2 cellular contexts compared by ENCODE assay signal in the genomic region with DNA sequence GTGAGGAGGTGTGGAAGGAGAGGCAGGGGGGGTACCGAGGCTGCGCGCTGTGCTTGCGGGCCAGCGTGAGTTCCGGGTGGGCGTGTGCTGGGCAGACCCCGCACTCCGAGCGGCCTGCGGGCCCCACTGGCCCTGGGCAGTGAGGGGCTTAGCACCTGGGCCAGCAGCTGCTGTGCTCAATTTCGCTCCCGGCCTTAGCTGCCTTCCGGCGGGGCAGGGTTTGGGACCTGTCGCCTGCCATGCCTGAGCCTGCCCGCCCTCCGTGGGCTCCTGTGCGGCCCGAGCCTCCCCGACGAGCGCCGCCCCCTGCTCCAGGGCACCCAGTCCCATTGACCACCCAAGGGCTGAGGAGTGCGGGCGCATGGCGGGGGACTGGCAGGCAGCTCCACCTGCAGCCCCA. TPM values are rescaled to one million over a fixed set of nuclear protein-coding genes. Genes with fewer than 3 reads are reported as not detected.
"Had no signal": no experiment of that assay in that cellular context is flagged by ENCODE, and none has a peak within 500 bp of the region (broad histone marks: within the 10 kb centered on the region; RNA-seq: fewer than 3 reads in every experiment).

No MANE protein-coding gene starts in this region.

RNA-seq across cellular contexts. Expression of a gene that starts 45.5 kb away (rescaled TPM):
- total RNA-seq: PC-9, SJCRH30 had no signal
